ENCODE assay signal across 19 cellular contexts in the genomic region with DNA sequence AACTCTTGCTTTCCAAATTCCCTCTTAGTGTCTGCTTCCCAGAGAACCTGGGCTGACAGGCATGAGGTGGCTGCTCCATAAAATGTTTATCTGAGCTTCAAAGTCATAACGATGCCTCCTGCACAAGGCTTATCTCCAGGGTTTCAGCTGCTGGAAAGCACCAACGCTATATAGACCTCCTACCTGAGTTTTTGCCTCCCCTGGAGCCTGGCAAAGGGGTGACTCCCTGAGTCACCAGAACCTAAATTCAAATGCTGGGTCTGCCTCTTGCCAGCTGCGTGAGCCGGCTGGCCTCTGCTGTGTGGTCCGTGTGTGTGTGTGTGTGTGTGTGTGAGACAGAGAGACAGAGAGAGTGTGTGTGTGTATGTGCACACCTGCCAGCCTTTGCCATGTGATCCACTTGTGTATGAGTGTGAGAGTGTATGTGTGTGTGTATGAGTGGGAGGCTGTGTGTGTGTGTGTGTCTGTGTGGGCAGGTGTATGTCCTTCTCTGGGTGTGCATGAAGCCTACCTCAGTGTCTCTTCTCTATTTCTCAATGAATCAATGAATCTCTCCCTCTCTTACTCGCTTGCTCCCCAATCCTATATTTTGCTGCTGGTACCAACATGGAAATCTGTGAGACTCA.
"Had no signal": no experiment of that assay in that cellular context is flagged by ENCODE, and none has a peak within 500 bp of the region (broad histone marks: within the 10 kb centered on the region; RNA-seq: fewer than 3 reads in every experiment).

No MANE protein-coding gene starts in this region.

- H3K4me3 Mint-ChIP-seq: activated naive CD8-positive, alpha-beta T cell; nephron; stimulated activated memory B cell treated with anti-CD40 and anti-IgM and Interleukin-4, amounts not matched to agents 10 μg/mL and 1 μg/mL and 100 μg/mL, for 72 hours; T-cell had no signal

- H3K27ac ChIP-seq: lower lobe of right lung, spleen, thoracic aorta, upper lobe of right lung had no signal

- H3K9me3 Mint-ChIP-seq: nephron; stimulated activated memory B cell treated with anti-CD40 and anti-IgM and Interleukin-4, amounts not matched to agents 10 μg/mL and 1 μg/mL and 100 μg/mL, for 72 hours; T-cell had no signal

- FAIRE-seq: islet of Langerhans had no signal

- H3K27ac Mint-ChIP-seq: activated naive CD8-positive, alpha-beta T cell; nephron; stimulated activated memory B cell treated with anti-CD40 and anti-IgM and Interleukin-4, amounts not matched to agents 10 μg/mL and 1 μg/mL and 100 μg/mL, for 72 hours; T-cell had no signal

- H3K4me3 ChIP-seq: lower lobe of right lung, spleen, thoracic aorta, upper lobe of right lung had no signal

- H3K4me1 Mint-ChIP-seq: nephron; stimulated activated memory B cell treated with anti-CD40 and anti-IgM and Interleukin-4, amounts not matched to agents 10 μg/mL and 1 μg/mL and 100 μg/mL, for 72 hours; T-cell had no signal

- H3K36me3 ChIP-seq: lower lobe of right lung, spleen, thoracic aorta, upper lobe of right lung had no signal

- H3K9me3 ChIP-seq: lower lobe of right lung, spleen, thoracic aorta, upper lobe of right lung had no signal

- H3K4me1 ChIP-seq: lower lobe of right lung, upper lobe of right lung had no signal

- H3K36me3 Mint-ChIP-seq: activated naive CD8-positive, alpha-beta T cell; stimulated activated memory B cell treated with anti-CD40 and anti-IgM and Interleukin-4, amounts not matched to agents 10 μg/mL and 1 μg/mL and 100 μg/mL, for 72 hours; T-cell had no signal

- DNase-seq: activated CD4-positive, alpha-beta T cell treated with anti-CD3 and anti-CD28 coated beads, Interleukin-2, amount 50 U/mL, for 1 hour; activated gamma-delta T cell treated with Interleukin-2 at 50 U/mL for 16 hours; effector memory CD4-positive, alpha-beta T cell; foreskin fibroblast; glutamatergic neuron; hippocampal formation; lower lobe of right lung; midbrain; retina; spleen; stimulated activated CD4-positive, alpha-beta T cell treated with anti-CD3 and anti-CD28 coated beads, Interleukin-4, amount 100 ng/mL, for 4 hours; T-cell; T1000; upper lobe of right lung had no signal

- H3K27me3 ChIP-seq: spleen, upper lobe of right lung had no signal
